Comparison of ENCODE assay signal across 13 cellular contexts in the genomic region with DNA sequence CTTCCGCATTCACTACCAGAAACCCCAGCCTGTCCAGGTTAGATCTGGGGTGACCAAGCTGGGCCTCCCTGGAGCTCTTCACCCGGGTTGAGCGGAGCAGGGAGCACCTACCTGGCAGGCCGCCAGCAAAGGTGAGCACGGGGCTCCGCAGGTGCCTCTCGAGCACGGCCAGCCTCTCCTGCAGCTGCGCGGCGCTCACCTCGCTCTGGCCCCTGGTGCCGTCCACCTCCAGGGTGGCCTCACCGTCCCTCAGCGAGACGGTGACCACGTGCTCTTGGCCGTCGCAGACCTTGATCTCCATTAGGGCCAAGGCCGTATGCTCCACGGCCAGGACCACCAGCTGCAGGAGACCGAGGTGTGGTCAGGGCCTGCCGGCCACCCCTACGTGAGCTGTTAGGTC. TPM values are rescaled to one million over a fixed set of nuclear protein-coding genes. Genes with fewer than 3 reads are reported as not detected.
DNase-seq lines count a peak whose midpoint lies in the region; ATAC-seq and TF ChIP-seq lines count a peak whose summit lies in the region.
"Had no signal": no experiment of that assay in that cellular context is flagged by ENCODE, and none has a peak within 500 bp of the region (broad histone marks: within the 10 kb centered on the region; RNA-seq: fewer than 3 reads in every experiment).

No MANE protein-coding gene starts in this region.

- WGBS in suprapubic skin = no CpG with 5 or more reads among the region's 24 CpGs

- intact Hi-C loops in lower lobe of right lung (cut with DNase I) = no loop called here

- H3K27ac Mint-ChIP-seq in chondrocyte (ENCODE audit: unreplicated experiment) = peak overlapping the region; percentile 99
- H3K27ac Mint-ChIP-seq: activated naive CD4-positive, alpha-beta T cell treated with anti-CD3 and anti-CD28 coated beads, Interleukin-2, amount 10 ng/mL, durations not matched to agents 7 days and 5 days had no signal

- H3K36me3 ChIP-seq in NT2/D1 (ENCODE audit: insufficient read depth, insufficient read length, low read length) (peaks cover 59% of the 10 kb centered on the region), lower lobe of right lung (peaks cover 37% of the 10 kb centered on the region), suprapubic skin (peaks cover 42% of the 10 kb centered on the region)
- H3K36me3 ChIP-seq: BE2C had no signal

- no peaks in the 10 kb centered on the region for H3K27me3 ChIP-seq in NT2/D1 (ENCODE audit: insufficient read depth, insufficient read length)
- no peaks in the 10 kb centered on the region for H3K27me3 ChIP-seq in lower lobe of right lung (ENCODE audit: low read depth)
- H3K27me3 ChIP-seq in suprapubic skin = no peaks in the 10 kb centered on the region
- H3K27me3 ChIP-seq: BE2C had no signal

- peak overlapping the region; percentile 67 for H3K27ac ChIP-seq in lower lobe of right lung
- peak overlapping the region; percentile 90 for H3K27ac ChIP-seq in suprapubic skin

- H3K27me3 Mint-ChIP-seq in chondrocyte (ENCODE audit: low read depth) = no peaks in the 10 kb centered on the region
- H3K27me3 Mint-ChIP-seq: activated naive CD4-positive, alpha-beta T cell treated with anti-CD3 and anti-CD28 coated beads, Interleukin-2, amount 10 ng/mL, durations not matched to agents 7 days and 5 days had no signal

- no peak overlapping the region for H3K4me3 ChIP-seq in NT2/D1 (ENCODE audit: insufficient read length, low read depth)
- H3K4me3 ChIP-seq in lower lobe of right lung = no peak overlapping the region
- H3K4me3 ChIP-seq in suprapubic skin = no peak overlapping the region

- no peak overlapping the region for H3K4me3 Mint-ChIP-seq in chondrocyte (ENCODE audit: unreplicated experiment)
- H3K4me3 Mint-ChIP-seq: activated naive CD4-positive, alpha-beta T cell treated with anti-CD3 and anti-CD28 coated beads, Interleukin-2, amount 10 ng/mL, durations not matched to agents 7 days and 5 days had no signal

- H3K4me1 Mint-ChIP-seq in chondrocyte (ENCODE audit: low read depth) = peaks cover 30% of the 10 kb centered on the region

- no peaks in the 10 kb centered on the region for H3K9me3 Mint-ChIP-seq in chondrocyte (ENCODE audit: low read depth)
- H3K9me3 Mint-ChIP-seq: activated naive CD4-positive, alpha-beta T cell treated with anti-CD3 and anti-CD28 coated beads, Interleukin-2, amount 10 ng/mL, durations not matched to agents 7 days and 5 days; nephron had no signal

- DNase-seq in NT2/D1 (ENCODE audit: low read depth, low spot score) = no peak
- DNase-seq in chondrocyte (ENCODE audit: low spot score) = no peak
- DNase-seq in lower lobe of right lung = no peak
- no peak for DNase-seq in suprapubic skin (ENCODE audit: low spot score in 2 of 2)
- DNase-seq in H4 (ENCODE audit: low spot score) = no peak
- no peak for DNase-seq in NCI-H748 (lab: John Stamatoyannopoulos, UW; ENCODE audit: unreplicated experiment)
- no peak for DNase-seq in kidney tubule cell (ENCODE audit: low spot score)
- DNase-seq: activated naive CD4-positive, alpha-beta T cell treated with anti-CD3 and anti-CD28 coated beads, Interleukin-2, amount 10 ng/mL, durations not matched to agents 7 days and 5 days; H7; RPMI8226 had no signal

- ATAC-seq in lower lobe of right lung (no peak), GM21367 (IDR thresholded peaks at IDR 0.05; ENCODE audit: unreplicated experiment) (no peak)

- no peak for TF ChIP-seq EP300 in suprapubic skin (IDR thresholded peaks at IDR 0.05)

- H3K9me3 ChIP-seq in NT2/D1 (ENCODE audit: insufficient read depth, low read length) = no peaks in the 10 kb centered on the region
- H3K9me3 ChIP-seq in lower lobe of right lung = no peaks in the 10 kb centered on the region
- no peaks in the 10 kb centered on the region for H3K9me3 ChIP-seq in suprapubic skin
- H3K9me3 ChIP-seq: BE2C had no signal

- peaks cover 20% of the 10 kb centered on the region for H3K36me3 Mint-ChIP-seq in chondrocyte (ENCODE audit: low read depth)

- H3K4me1 ChIP-seq in NT2/D1 (ENCODE audit: insufficient read depth, insufficient read length) (peaks cover 3% of the 10 kb centered on the region), lower lobe of right lung (peaks cover 46% of the 10 kb centered on the region), suprapubic skin (peaks cover 53% of the 10 kb centered on the region)

- H3K9ac ChIP-seq in NT2/D1 (ENCODE audit: insufficient read length, low read depth) = peak overlapping the region; percentile 17

- no peak for TF ChIP-seq POLR2A in suprapubic skin (IDR thresholded peaks at IDR 0.05)

- TF ChIP-seq CTCF in chondrocyte (IDR thresholded peaks at IDR 0.05) = no peak
- no peak for TF ChIP-seq CTCF in lower lobe of right lung (IDR thresholded peaks at IDR 0.05)
- TF ChIP-seq CTCF in suprapubic skin (IDR thresholded peaks at IDR 0.05) = no peak

RNA-seq across cellular contexts. Expression of gene GAS6, which starts 42.0 kb away (rescaled TPM):
- total RNA-seq in chondrocyte (83.7 to 113 TPM (median 111 TPM) in 3 replicates), lower lobe of right lung (111 TPM), suprapubic skin (100 to 1,000 TPM; 175 to 286 (median 224) TPM)
- 5.9 and 6.4 TPM in 2 replicates for total RNA-seq in H4 (2014; rRNA removed; shearing (Covaris generic))

Comparison
In these comparisons a context has a peak if more than half of its experiments do, and no peak if none do; other contexts are left out.
1. RNA of gene GAS6, which starts 42.0 kb away (total RNA-seq): 175 to 286 TPM in suprapubic skin, 83.7 to 113 TPM in chondrocyte and 111 TPM in lower lobe of right lung (single experiment); 5.9 to 6.4 TPM in H4; every median in the first group is over 10 times any median in the second.